In the genomic region with DNA sequence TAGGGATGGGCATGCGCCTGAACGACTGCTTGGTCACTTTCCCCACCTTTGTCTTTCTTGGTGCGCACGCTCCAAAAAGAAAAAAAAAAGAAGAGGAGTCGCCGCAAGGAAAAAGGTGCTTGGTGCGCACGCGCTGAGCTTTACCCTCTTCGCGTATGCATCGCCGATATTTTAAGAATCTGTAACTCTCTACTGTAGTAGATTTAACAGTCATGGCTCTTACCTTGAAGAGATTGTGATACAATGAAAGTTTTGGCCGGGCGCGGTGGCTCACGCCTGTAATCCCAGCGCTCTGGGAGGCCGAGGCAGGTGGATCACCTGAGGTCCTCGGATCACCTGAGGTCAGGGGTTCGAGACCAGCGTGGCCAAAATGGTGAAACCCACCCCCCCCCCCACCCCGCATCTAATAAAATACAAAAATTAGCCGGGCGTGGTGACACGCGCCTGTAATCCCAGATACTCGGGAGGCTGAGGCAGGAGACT, we compare ENCODE assay signal across 8 cellular contexts. TPM values are rescaled to one million over a fixed set of nuclear protein-coding genes. Genes with fewer than 3 reads are reported as not detected.
DNase-seq lines count a peak whose midpoint lies in the region; ATAC-seq and TF ChIP-seq lines count a peak whose summit lies in the region.

No MANE protein-coding gene starts in this region.

- CTCF ChIA-PET in T-cell (lab: Charles Lee), result interaction anchor here (0.5 to 2.8 kb wide), 13 partner anchors 12 to 260 kb away, joined by 3 to 36 read pairs (median 3); a partner anchor contains a TSS

- ATAC-seq in T-cell (replicated peaks in 1 of 4) (peak; percentile 3 to 34 (median 12)), GM18868 (IDR thresholded peaks at IDR 0.05; ENCODE audit: unreplicated experiment) (no peak)

- H3K4me3 ChIP-seq in fibroblast of pulmonary artery (replicated peaks; ENCODE audit: low read depth, low read length), result peak overlapping the region; percentile 49
- peak overlapping the region; percentile 44 for H3K4me3 ChIP-seq in skeletal muscle cell (ENCODE audit: low read depth, low read length)

- peak; percentile 19 for TF ChIP-seq POLR2A in GM18526 (IDR thresholded peaks at IDR 0.05; ENCODE audit: extremely low read depth, insufficient read length)

- H3K4me3 Mint-ChIP-seq in T-cell, result peak overlapping the region; percentile 87 to 91 (median 89)

- TF ChIP-seq CTCF in fibroblast of pulmonary artery (IDR thresholded peaks at IDR 0.05; ENCODE audit: low read length, missing control alignments), result no peak

- in situ Hi-C loops in ACHN (cut with HindIII; ENCODE audit: low pct_ligation_motif_present, low pct_unique_long_range_greater_than_20kb, low sequenced_read_pairs), result no loop called here

- peak overlapping the region; percentile 93 to 97 for H3K27ac Mint-ChIP-seq in T-cell

- POLR2A ChIA-PET in T-cell (lab: Charles Lee), result interaction anchor here in 1 of 2 donors (0.8 kb wide), 1 partner anchor 35 kb away, joined by 3 read pairs; a partner anchor contains a TSS

- peaks cover 34 to 37% (median 35%) of the 10 kb centered on the region in 3 donors for H3K4me1 Mint-ChIP-seq in T-cell

- no peaks in the 10 kb centered on the region for H3K9me3 Mint-ChIP-seq in T-cell

- no peaks in the 10 kb centered on the region for H3K36me3 Mint-ChIP-seq in T-cell

- no peaks in the 10 kb centered on the region for H3K27me3 Mint-ChIP-seq in T-cell

- no peak for DNase-seq in T-cell
- DNase-seq in fibroblast of pulmonary artery (ENCODE audit: low read depth), result no peak
- DNase-seq in skeletal muscle cell (ENCODE audit: low read depth), result no peak
- DNase-seq in activated gamma-delta T cell (lab: John Stamatoyannopoulos, UW), result no peak
- no peak for DNase-seq in DMS53 (lab: John Stamatoyannopoulos, UW)
- DNase-seq in ACHN, result no peak

RNA-seq across cellular contexts. Expression of a gene that starts 0.6 kb away (rescaled TPM):
- 10 to 100 TPM; 25.4 to 44.7 (median 40.5) TPM for total RNA-seq in T-cell

RNA-seq across cellular contexts. Expression of a gene that starts 12.3 kb away (rescaled TPM):
- 10 to 100 TPM; 53.2 to 68.8 (median 58.5) TPM for total RNA-seq in T-cell

RNA-seq across cellular contexts. Expression of a gene that starts 14.6 kb away (rescaled TPM):
- not detected for total RNA-seq in T-cell

RNA-seq across cellular contexts. Expression of a gene that starts 25.4 kb away (rescaled TPM):
- 1 to 10 TPM in 2 of 5 donors, under 1 TPM in 1, not detected in 2; 0.70 to 1.2 (median 1.1) TPM for total RNA-seq in T-cell

RNA-seq across cellular contexts. Expression of a gene that starts 31.7 kb away (rescaled TPM):
- 10 to 100 TPM; 27.0 to 31.4 (median 28.6) TPM for total RNA-seq in T-cell
